ENCODE assay signal across 1 cellular context in genomic region chr15:36879568-36880225, GRCh38.
TF ChIP-seq lines count a peak whose summit lies in the region.

No MANE protein-coding gene starts in this region.

TF ChIP-seq in endothelial cell of umbilical vein, 7 proteins besides CTCF, POLR2A, EP300 and RAD21:
- peak; percentile 7 for TF ChIP-seq EZH2 (IDR thresholded peaks at IDR 0.05; ENCODE audit: borderline replicate concordance, low read depth, low read length, severe bottlenecking)
- no peak for TF ChIP-seq FOS (IDR thresholded peaks at IDR 0.05; ENCODE audit: borderline replicate concordance, insufficient read depth, low read length)
- no peak for TF ChIP-seq POLR2AphosphoS5 (IDR thresholded peaks at IDR 0.05; ENCODE audit: insufficient read depth, low read depth, low read length)
TF ChIP-seq in endothelial cell of umbilical vein: peak in this region for 1.
